12 cellular contexts compared by ENCODE assay signal in genomic region chr5:137621861-137622823, GRCh38.
A peak's percentile ranks its signal among the peaks of the same experiment; 100 is the strongest.
DNase-seq lines count a peak whose midpoint lies in the region; ATAC-seq and TF ChIP-seq lines count a peak whose summit lies in the region.
"Had no signal": no experiment of that assay in that cellular context is flagged by ENCODE, and none has a peak within 500 bp of the region (broad histone marks: within the 10 kb centered on the region; RNA-seq: fewer than 3 reads in every experiment).

No MANE protein-coding gene starts in this region.

- no peak for TF ChIP-seq CTCF in brain (conservative IDR thresholded peaks at IDR 0.05)
- no peak for TF ChIP-seq CTCF in left ventricle myocardium inferior (IDR thresholded peaks at IDR 0.05; ENCODE audit: borderline replicate concordance)

- POLR2A ChIA-PET in HEK293T (lab: Yijun Ruan, JAX): no interaction called here

- no peaks in the 10 kb centered on the region for H3K27me3 Mint-ChIP-seq in brain
- H3K27me3 Mint-ChIP-seq: activated naive CD8-positive, alpha-beta T cell treated with anti-CD3 and anti-CD28 coated beads, Interleukin-2, amount 10 ng/mL, durations not matched to agents 7 days and 5 days had no signal

- H3K9me3 ChIP-seq in left ventricle myocardium inferior (replicated peaks): no peaks in the 10 kb centered on the region

- H3K4me3 Mint-ChIP-seq in brain: no peak overlapping the region
- no peak overlapping the region for H3K4me3 Mint-ChIP-seq in stimulated activated effector memory CD8-positive, alpha-beta T cell treated with anti-CD3 and anti-CD28 coated beads, Interleukin-12 subunit alpha, Interleukin-12 subunit beta, amount 100 ng/mL, for 72 hours
- H3K4me3 Mint-ChIP-seq: activated naive CD8-positive, alpha-beta T cell treated with anti-CD3 and anti-CD28 coated beads, Interleukin-2, amount 10 ng/mL, durations not matched to agents 7 days and 5 days; nephron had no signal

- intact Hi-C loops in left ventricle myocardium inferior (cut with micrococcal nuclease): no loop called here

- peak overlapping the region; percentile 30 for H3K4me3 ChIP-seq in left ventricle myocardium inferior

- peak; percentile 58 for ATAC-seq in stimulated activated effector memory CD8-positive, alpha-beta T cell treated with anti-CD3 and anti-CD28 coated beads, Interleukin-12 subunit alpha, Interleukin-12 subunit beta, amount 100 ng/mL, for 72 hours
- ATAC-seq in GM18907 (IDR thresholded peaks at IDR 0.05; ENCODE audit: unreplicated experiment): no peak

- H3K9me3 Mint-ChIP-seq in brain: no peaks in the 10 kb centered on the region
- no peaks in the 10 kb centered on the region for H3K9me3 Mint-ChIP-seq in stimulated activated effector memory CD8-positive, alpha-beta T cell treated with anti-CD3 and anti-CD28 coated beads, Interleukin-12 subunit alpha, Interleukin-12 subunit beta, amount 100 ng/mL, for 72 hours
- H3K9me3 Mint-ChIP-seq: activated naive CD8-positive, alpha-beta T cell treated with anti-CD3 and anti-CD28 coated beads, Interleukin-2, amount 10 ng/mL, durations not matched to agents 7 days and 5 days; nephron had no signal

- peaks cover 69% of the 10 kb centered on the region for H3K4me1 ChIP-seq in left ventricle myocardium inferior

- peaks cover 28% of the 10 kb centered on the region for H3K4me1 Mint-ChIP-seq in brain
- H3K4me1 Mint-ChIP-seq in stimulated activated effector memory CD8-positive, alpha-beta T cell treated with anti-CD3 and anti-CD28 coated beads, Interleukin-12 subunit alpha, Interleukin-12 subunit beta, amount 100 ng/mL, for 72 hours: no peaks in the 10 kb centered on the region
- H3K4me1 Mint-ChIP-seq: activated naive CD8-positive, alpha-beta T cell treated with anti-CD3 and anti-CD28 coated beads, Interleukin-2, amount 10 ng/mL, durations not matched to agents 7 days and 5 days; nephron had no signal

- CTCF ChIA-PET in HEK293T (lab: Yijun Ruan, JAX): interaction anchor here (1.6 kb wide), 1 partner anchor 120 kb away, joined by 4 read pairs; no protein-coding TSS in a partner anchor

- peak overlapping the region; percentile 93 for H3K27ac ChIP-seq in left ventricle myocardium inferior (replicated peaks)

- peaks cover 3% of the 10 kb centered on the region for H3K36me3 ChIP-seq in left ventricle myocardium inferior

- no peaks in the 10 kb centered on the region for H3K36me3 Mint-ChIP-seq in brain
- no peaks in the 10 kb centered on the region for H3K36me3 Mint-ChIP-seq in stimulated activated effector memory CD8-positive, alpha-beta T cell treated with anti-CD3 and anti-CD28 coated beads, Interleukin-12 subunit alpha, Interleukin-12 subunit beta, amount 100 ng/mL, for 72 hours

- peak overlapping the region in 3 of 5 experiments; percentile 52 to 72 (median 70) for H3K27ac Mint-ChIP-seq in brain
- peak overlapping the region; percentile 9 for H3K27ac Mint-ChIP-seq in stimulated activated effector memory CD8-positive, alpha-beta T cell treated with anti-CD3 and anti-CD28 coated beads, Interleukin-12 subunit alpha, Interleukin-12 subunit beta, amount 100 ng/mL, for 72 hours
- H3K27ac Mint-ChIP-seq: activated naive CD8-positive, alpha-beta T cell treated with anti-CD3 and anti-CD28 coated beads, Interleukin-2, amount 10 ng/mL, durations not matched to agents 7 days and 5 days; nephron had no signal

- no peaks in the 10 kb centered on the region for H3K27me3 ChIP-seq in left ventricle myocardium inferior (ENCODE audit: low read depth)

- DNase-seq in HT1080 (ENCODE audit: low read depth) (peak; percentile 58), left ventricle myocardium inferior (peak; percentile 62), NOMO-1 (lab: John Stamatoyannopoulos, UW; ENCODE audit: unreplicated experiment in 2 of 2) (no peak), activated gamma-delta T cell treated with Interleukin-2 at 50 U/mL for 16 hours (no peak), HEK293T (ENCODE audit: extremely low spot score) (no peak)
- no peak for DNase-seq in stimulated activated effector memory CD8-positive, alpha-beta T cell treated with anti-CD3 and anti-CD28 coated beads, Interleukin-12 subunit alpha, Interleukin-12 subunit beta, amount 100 ng/mL, for 72 hours (ENCODE audit: low spot score in 2 of 2)
- DNase-seq: activated CD4-positive, CD25-positive, alpha-beta regulatory T cell; activated naive CD8-positive, alpha-beta T cell treated with anti-CD3 and anti-CD28 coated beads, Interleukin-2, amount 10 ng/mL, durations not matched to agents 7 days and 5 days; DMS79 treated with DMSO at 0.1 percent for 48 hours had no signal

TF ChIP-seq in HEK293T, 16 proteins besides CTCF, POLR2A, EP300 and RAD21:
- no peak for TF ChIP-seq L3MBTL2 (conservative IDR thresholded peaks at IDR 0.05)
- no peak for TF ChIP-seq BHLHE40 (IDR thresholded peaks at IDR 0.05; ENCODE audit: borderline replicate concordance)
- TF ChIP-seq FOXM1 (IDR thresholded peaks at IDR 0.05; ENCODE audit: borderline replicate concordance): no peak
- TF ChIP-seq SP1 (IDR thresholded peaks at IDR 0.05): no peak
- no peak for TF ChIP-seq PKNOX1 (IDR thresholded peaks at IDR 0.05)
- no peak for TF ChIP-seq ZNF384 (IDR thresholded peaks at IDR 0.05)
- TF ChIP-seq ARNT (IDR thresholded peaks at IDR 0.05): no peak
- TF ChIP-seq NFRKB (IDR thresholded peaks at IDR 0.05): no peak
- TF ChIP-seq FOXK2 (IDR thresholded peaks at IDR 0.05): no peak
- no peak for TF ChIP-seq FOXA1 (IDR thresholded peaks at IDR 0.05)
- TF ChIP-seq SUZ12 (IDR thresholded peaks at IDR 0.05): no peak
- TF ChIP-seq HDGF (IDR thresholded peaks at IDR 0.05; ENCODE audit: borderline replicate concordance): no peak
- TF ChIP-seq ELF4 (IDR thresholded peaks at IDR 0.05): no peak
- no peak for TF ChIP-seq CTBP1 (IDR thresholded peaks at IDR 0.05; ENCODE audit: borderline replicate concordance)
- no peak for TF ChIP-seq LEF1 (IDR thresholded peaks at IDR 0.05; ENCODE audit: borderline replicate concordance)

Comparison
In these comparisons a context has a peak if more than half of its experiments do, and no peak if none do; other contexts are left out.
1. DNase-seq: peak in HT1080 (single experiment) and left ventricle myocardium inferior (single experiment); none in stimulated activated effector memory CD8-positive, alpha-beta T cell treated with anti-CD3 and anti-CD28 coated beads, Interleukin-12 subunit alpha, Interleukin-12 subunit beta, amount 100 ng/mL, for 72 hours (0 of 2), NOMO-1 (0 of 2), activated gamma-delta T cell treated with Interleukin-2 at 50 U/mL for 16 hours (single experiment) and HEK293T (single experiment).